ENCODE assay signal across 8 cellular contexts in the genomic region with DNA sequence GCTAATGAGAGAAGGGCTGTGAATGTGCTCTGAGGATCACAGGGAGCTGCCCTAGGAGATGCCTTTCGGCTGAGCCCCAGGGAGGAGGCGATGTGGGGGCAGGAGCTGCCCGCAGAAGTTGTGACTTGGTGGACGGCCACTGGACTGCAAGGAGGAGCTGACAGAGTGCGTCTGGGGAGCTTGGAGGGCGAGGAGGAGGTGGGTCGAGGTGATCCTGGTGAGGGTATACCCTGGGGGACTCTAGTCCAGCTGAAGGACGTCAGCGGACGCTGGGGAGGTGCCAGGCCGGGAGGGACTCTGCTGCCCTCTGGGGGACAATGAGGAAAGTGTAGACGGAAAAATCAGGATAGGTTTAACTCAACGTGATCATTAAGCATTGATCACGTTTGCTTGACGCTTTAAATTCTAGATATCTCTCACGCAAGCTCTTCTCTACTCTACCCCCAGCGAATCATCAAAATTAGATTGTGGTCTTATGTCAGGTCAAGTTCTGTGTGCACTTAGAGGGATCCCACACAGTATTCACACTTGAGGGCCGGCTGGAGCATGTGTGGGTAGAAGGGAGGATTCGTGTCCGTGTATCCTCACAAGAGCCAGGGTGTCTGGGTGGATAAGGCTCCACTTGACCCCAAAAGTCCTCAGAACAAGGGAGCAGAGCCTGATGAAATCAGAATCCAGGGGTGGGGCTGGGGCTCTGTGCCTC. TPM values are rescaled to one million over a fixed set of nuclear protein-coding genes. Genes with fewer than 3 reads are reported as not detected.
A peak's percentile ranks its signal among the peaks of the same experiment; 100 is the strongest.
DNase-seq lines count a peak whose midpoint lies in the region; ATAC-seq lines count a peak whose summit lies in the region.

No MANE protein-coding gene starts in this region.

- intact Hi-C loops in activated CD4-positive, alpha-beta T cell treated with anti-CD3 and anti-CD28 coated beads, Interleukin-2, amount 10 ng/mL, durations not matched to agents 24 days and 14 days (cut with micrococcal nuclease), result loop anchor here (5.0 kb wide), 1 partner anchor 49 kb away; no protein-coding TSS in a partner anchor
- intact Hi-C loops in left colon (cut with DNase I, micrococcal nuclease), result no loop called here

- H3K4me3 Mint-ChIP-seq in activated CD4-positive, alpha-beta T cell treated with anti-CD3 and anti-CD28 coated beads, Interleukin-2, amount 10 ng/mL, durations not matched to agents 24 days and 14 days, result no peak overlapping the region

- DNase-seq in DMS 273 (lab: John Stamatoyannopoulos, UW; ENCODE audit: unreplicated experiment) (peak; percentile 37), DMS 273 treated with DMSO at 0.1 percent for 48 hours (lab: John Stamatoyannopoulos, UW) (no peak), HT-29 (ENCODE audit: low spot score) (peak; percentile 79), left colon (peak; percentile 27 to 49), NCI-H524 (lab: John Stamatoyannopoulos, UW) (no peak)
- peak; percentile 77 for DNase-seq in activated CD4-positive, alpha-beta T cell treated with anti-CD3 and anti-CD28 coated beads, Interleukin-2, amount 10 ng/mL, durations not matched to agents 24 days and 14 days

- no peaks in the 10 kb centered on the region for H3K36me3 Mint-ChIP-seq in activated CD4-positive, alpha-beta T cell treated with anti-CD3 and anti-CD28 coated beads, Interleukin-2, amount 10 ng/mL, durations not matched to agents 24 days and 14 days (ENCODE audit: low read depth)

- peaks cover 3% of the 10 kb centered on the region for H3K4me1 Mint-ChIP-seq in activated CD4-positive, alpha-beta T cell treated with anti-CD3 and anti-CD28 coated beads, Interleukin-2, amount 10 ng/mL, durations not matched to agents 24 days and 14 days

- ATAC-seq in left colon (peak; percentile 56), HG03469 (IDR thresholded peaks at IDR 0.05; ENCODE audit: unreplicated experiment) (no peak), GM21576 (IDR thresholded peaks at IDR 0.05; ENCODE audit: unreplicated experiment) (no peak)

- H3K9me3 Mint-ChIP-seq in activated CD4-positive, alpha-beta T cell treated with anti-CD3 and anti-CD28 coated beads, Interleukin-2, amount 10 ng/mL, durations not matched to agents 24 days and 14 days, result no peaks in the 10 kb centered on the region

- no peak overlapping the region for H3K27ac Mint-ChIP-seq in activated CD4-positive, alpha-beta T cell treated with anti-CD3 and anti-CD28 coated beads, Interleukin-2, amount 10 ng/mL, durations not matched to agents 24 days and 14 days

- peaks cover 21% of the 10 kb centered on the region for H3K27me3 Mint-ChIP-seq in activated CD4-positive, alpha-beta T cell treated with anti-CD3 and anti-CD28 coated beads, Interleukin-2, amount 10 ng/mL, durations not matched to agents 24 days and 14 days

RNA-seq across cellular contexts. Expression of a gene that starts 3.3 kb away (rescaled TPM):
- total RNA-seq in HT-29 (2014; rRNA removed; shearing (Covaris generic)), result 0.92 TPM in 1 of 2 replicates, not detected in the other
- not detected in 2 replicates for total RNA-seq in activated CD4-positive, alpha-beta T cell treated with anti-CD3 and anti-CD28 coated beads, Interleukin-2, amount 10 ng/mL, durations not matched to agents 24 days and 14 days
- 1,000 to 10,000 TPM; 2,049 to 2,156 TPM for total RNA-seq in left colon

RNA-seq across cellular contexts. Expression of a gene that starts 17.0 kb away (rescaled TPM):
- total RNA-seq in HT-29 (2014; rRNA removed; shearing (Covaris generic)), result 3.2 and 3.8 TPM in 2 replicates
- total RNA-seq in activated CD4-positive, alpha-beta T cell treated with anti-CD3 and anti-CD28 coated beads, Interleukin-2, amount 10 ng/mL, durations not matched to agents 24 days and 14 days, result not detected in 2 replicates
- 1,000 to 10,000 TPM; 4,350 to 5,481 TPM for total RNA-seq in left colon

Comparison
In these comparisons a context has a peak if more than half of its experiments do, and no peak if none do; other contexts are left out.
1. DNase-seq: peak in DMS 273 (single experiment), HT-29 (single experiment), activated CD4-positive, alpha-beta T cell treated with anti-CD3 and anti-CD28 coated beads, Interleukin-2, amount 10 ng/mL, durations not matched to agents 24 days and 14 days (single experiment) and left colon (2 of 2); none in DMS 273 treated with DMSO at 0.1 percent for 48 hours (single experiment) and NCI-H524 (0 of 2).
2. RNA of a gene that starts 3.3 kb away (total RNA-seq): 2,049 to 2,156 TPM in left colon; 0.92 TPM in HT-29 and not detected in activated CD4-positive, alpha-beta T cell treated with anti-CD3 and anti-CD28 coated beads, Interleukin-2, amount 10 ng/mL, durations not matched to agents 24 days and 14 days; every median in the first group is over 1,000 times any median in the second.
3. RNA of a gene that starts 17.0 kb away (total RNA-seq): 4,350 to 5,481 TPM in left colon; 3.2 to 3.8 TPM in HT-29 and not detected in activated CD4-positive, alpha-beta T cell treated with anti-CD3 and anti-CD28 coated beads, Interleukin-2, amount 10 ng/mL, durations not matched to agents 24 days and 14 days; every median in the first group is over 100 times any median in the second.